Comparison of ENCODE assay signal across 15 cellular contexts in the genomic region with DNA sequence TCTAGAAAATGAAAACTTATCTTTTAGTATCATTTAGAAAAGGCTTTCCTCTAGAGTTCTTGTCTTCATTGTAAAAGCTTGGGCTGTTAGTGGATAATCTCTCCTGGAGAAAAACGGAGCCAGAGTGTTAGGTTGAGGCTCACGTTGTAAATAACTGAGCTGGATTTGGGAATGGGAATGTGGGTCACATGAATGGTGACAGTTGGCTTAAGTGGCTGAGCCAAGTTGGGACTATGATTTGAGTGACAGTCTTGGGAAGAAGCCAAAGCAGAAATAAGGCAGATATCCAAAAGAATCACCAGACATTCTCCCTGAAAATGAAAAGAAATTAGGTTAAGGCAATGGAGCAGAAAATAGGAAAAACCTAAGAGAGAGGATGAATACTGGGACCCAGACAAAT. TPM values are rescaled to one million over a fixed set of nuclear protein-coding genes. Genes with fewer than 3 reads are reported as not detected.
DNase-seq lines count a peak whose midpoint lies in the region; ATAC-seq and TF ChIP-seq lines count a peak whose summit lies in the region.
"Had no signal": no experiment of that assay in that cellular context is flagged by ENCODE, and none has a peak within 500 bp of the region (broad histone marks: within the 10 kb centered on the region; RNA-seq: fewer than 3 reads in every experiment).

No MANE protein-coding gene starts in this region.

- no peaks in the 10 kb centered on the region for H4K20me1 ChIP-seq in smooth muscle cell (ENCODE audit: low read depth)
- H4K20me1 ChIP-seq: BLaER1 had no signal

- POLR2A ChIA-PET in T-cell (lab: Charles Lee) = no interaction called here

- H3K4me3 ChIP-seq in left lung = no peak overlapping the region
- no peak overlapping the region for H3K4me3 ChIP-seq in smooth muscle cell
- H3K4me3 ChIP-seq: BLaER1 had no signal

- H3K27me3 Mint-ChIP-seq in brain (no peaks in the 10 kb centered on the region), T-cell (no peaks in the 10 kb centered on the region)
- H3K27me3 Mint-ChIP-seq: activated naive CD8-positive, alpha-beta T cell treated with anti-CD3 and anti-CD28 coated beads, Interleukin-2, amount 10 ng/mL, durations not matched to agents 7 days and 5 days; central memory CD8-positive, alpha-beta T cell had no signal

- H3K9me3 ChIP-seq in left lung (no peaks in the 10 kb centered on the region), smooth muscle cell (replicated peaks; ENCODE audit: low read depth) (no peaks in the 10 kb centered on the region)
- H3K9me3 ChIP-seq: BLaER1 had no signal

- H3F3A ChIP-seq in smooth muscle cell (ENCODE audit: low read depth) = no peaks in the 10 kb centered on the region

- intact Hi-C loops in left lung (cut with DNase I) = no loop called here

- peak overlapping the region; percentile 78 for H2AFZ ChIP-seq in smooth muscle cell (ENCODE audit: low read depth)

- H3K9ac ChIP-seq in smooth muscle cell (ENCODE audit: low read depth) = no peak overlapping the region
- H3K9ac ChIP-seq: BLaER1 had no signal

- no peak overlapping the region for H3K4me2 ChIP-seq in smooth muscle cell
- H3K4me2 ChIP-seq: BLaER1 had no signal

- ATAC-seq in left lung (no peak), T-cell (replicated peaks in 1 of 4) (no peak), GM19395 (IDR thresholded peaks at IDR 0.05; ENCODE audit: unreplicated experiment) (no peak)
- ATAC-seq: activated T-cell treated with anti-CD3 and anti-CD28 coated beads, Interleukin-2, amount 50 U/mL, for 72 hours had no signal

- TF ChIP-seq CTCF in brain (conservative IDR thresholded peaks at IDR 0.05) = no peak
- no peak for TF ChIP-seq CTCF in left lung (IDR thresholded peaks at IDR 0.05)
- TF ChIP-seq CTCF in smooth muscle cell (IDR thresholded peaks at IDR 0.05; ENCODE audit: borderline replicate concordance, insufficient read depth, poor library complexity, severe bottlenecking) = no peak

- H3K27ac Mint-ChIP-seq in brain = peak overlapping the region in 4 of 5 experiments; percentile 73 to 87 (median 80)
- no peak overlapping the region for H3K27ac Mint-ChIP-seq in T-cell
- H3K27ac Mint-ChIP-seq: activated naive CD8-positive, alpha-beta T cell treated with anti-CD3 and anti-CD28 coated beads, Interleukin-2, amount 10 ng/mL, durations not matched to agents 7 days and 5 days; activated T-cell treated with anti-CD3 and anti-CD28 coated beads, Interleukin-2, amount 50 U/mL, for 72 hours had no signal

- CTCF ChIA-PET in T-cell (lab: Charles Lee) = no interaction called here

- peak overlapping the region in 4 of 5 experiments; percentile 6 to 56 (median 38) for H3K4me3 Mint-ChIP-seq in brain
- H3K4me3 Mint-ChIP-seq in T-cell = no peak overlapping the region
- H3K4me3 Mint-ChIP-seq: activated naive CD8-positive, alpha-beta T cell treated with anti-CD3 and anti-CD28 coated beads, Interleukin-2, amount 10 ng/mL, durations not matched to agents 7 days and 5 days; activated T-cell treated with anti-CD3 and anti-CD28 coated beads, Interleukin-2, amount 50 U/mL, for 72 hours; central memory CD8-positive, alpha-beta T cell had no signal

- H3K4me1 Mint-ChIP-seq in brain (peaks cover 21% of the 10 kb centered on the region), T-cell (no peaks in the 10 kb centered on the region)
- H3K4me1 Mint-ChIP-seq: activated naive CD8-positive, alpha-beta T cell treated with anti-CD3 and anti-CD28 coated beads, Interleukin-2, amount 10 ng/mL, durations not matched to agents 7 days and 5 days; central memory CD8-positive, alpha-beta T cell had no signal

- 40% methylated on average over 2 of the region's 2 CpGs for WGBS in smooth muscle cell (ENCODE audit: low lambda C conversion rate)

- H3K9me3 Mint-ChIP-seq in brain (peaks cover 0 to 3% (median 0%) of the 10 kb centered on the region in 5 experiments), T-cell (peaks cover 0 to 9% (median 9%) of the 10 kb centered on the region in 3 donors)
- H3K9me3 Mint-ChIP-seq: activated naive CD8-positive, alpha-beta T cell treated with anti-CD3 and anti-CD28 coated beads, Interleukin-2, amount 10 ng/mL, durations not matched to agents 7 days and 5 days had no signal

- H3K27ac ChIP-seq in left lung = peak overlapping the region; percentile 23 to 59
- H3K27ac ChIP-seq in smooth muscle cell (ENCODE audit: low read depth) = peak overlapping the region; percentile 21
- H3K27ac ChIP-seq: BLaER1 had no signal

- no peaks in the 10 kb centered on the region for H3K36me3 ChIP-seq in left lung
- no peaks in the 10 kb centered on the region for H3K36me3 ChIP-seq in smooth muscle cell (ENCODE audit: low read depth)
- H3K36me3 ChIP-seq: BLaER1 had no signal

- H3K4me1 ChIP-seq in left lung (peaks cover 0 to 7% of the 10 kb centered on the region in 2 donors), smooth muscle cell (ENCODE audit: low read depth) (no peaks in the 10 kb centered on the region)
- H3K4me1 ChIP-seq: BLaER1 had no signal

- H3K36me3 Mint-ChIP-seq in brain (no peaks in the 10 kb centered on the region), T-cell (no peaks in the 10 kb centered on the region)
- H3K36me3 Mint-ChIP-seq: activated naive CD8-positive, alpha-beta T cell treated with anti-CD3 and anti-CD28 coated beads, Interleukin-2, amount 10 ng/mL, durations not matched to agents 7 days and 5 days had no signal

- no peaks in the 10 kb centered on the region for H3K79me2 ChIP-seq in smooth muscle cell (ENCODE audit: low read depth)

- DNase-seq in NCI-H446 (lab: John Stamatoyannopoulos, UW) = peak; percentile 88 to 94
- no peak for DNase-seq in left lung
- DNase-seq in smooth muscle cell (lab: John Stamatoyannopoulos, UW; ENCODE audit: unreplicated experiment) = no peak
- no peak for DNase-seq in T-cell
- no peak for DNase-seq in NCI-H1436 (lab: John Stamatoyannopoulos, UW)
- no peak for DNase-seq in HCEC 1CT
- DNase-seq: activated CD4-positive, alpha-beta T cell treated with anti-CD3 and anti-CD28 coated beads, Interleukin-2, amount 50 U/mL, for 48 hours; activated naive CD8-positive, alpha-beta T cell treated with anti-CD3 and anti-CD28 coated beads, Interleukin-2, amount 10 ng/mL, durations not matched to agents 7 days and 5 days; activated T-cell treated with anti-CD3 and anti-CD28 coated beads, Interleukin-2, amount 50 U/mL, for 72 hours; DMS53; NCI-H146 had no signal

- H3K27me3 ChIP-seq in left lung = no peaks in the 10 kb centered on the region
- H3K27me3 ChIP-seq in smooth muscle cell (ENCODE audit: low read depth) = no peaks in the 10 kb centered on the region
- H3K27me3 ChIP-seq: BLaER1 had no signal

RNA-seq across cellular contexts. Expression of gene PDGFC, which starts 33.6 kb away (rescaled TPM):
- polyA plus RNA-seq in brain (ENCODE audit: insufficient read depth, low read depth, low replicate concordance) = 3.4 TPM
- 10 to 100 TPM; 22.4 to 35.7 TPM for total RNA-seq in left lung
- total RNA-seq in smooth muscle cell = 135 and 165 TPM in 2 replicates
- polyA plus RNA-seq in smooth muscle cell = 56.5 and 77.8 TPM in 2 replicates
- total RNA-seq in T-cell = 1 to 10 TPM in 1 of 5 donors, under 1 TPM in 4; 0.12 to 1.5 (median 0.47) TPM
- total RNA-seq: activated T-cell treated with anti-CD3 and anti-CD28 coated beads, Interleukin-2, amount 50 U/mL, for 72 hours had no signal

Comparison
In these comparisons a context has a peak if more than half of its experiments do, and no peak if none do; other contexts are left out.
1. DNase-seq: peak in NCI-H446 (2 of 2); none in left lung (0 of 2), smooth muscle cell (single experiment), T-cell (0 of 34), NCI-H1436 (single experiment) and HCEC 1CT (single experiment).
2. H3K27ac Mint-ChIP-seq: peak in brain (4 of 5); none in T-cell (0 of 2).
3. H3K4me3 Mint-ChIP-seq: peak in brain (4 of 5); none in T-cell (0 of 3).
4. RNA of gene PDGFC, which starts 33.6 kb away (total RNA-seq): 135 to 165 TPM in smooth muscle cell and 22.4 to 35.7 TPM in left lung; 0.12 to 1.5 TPM in T-cell; every median in the first group is over 4 times any median in the second.